Comparison of ENCODE assay signal across 9 cellular contexts in the genomic region with DNA sequence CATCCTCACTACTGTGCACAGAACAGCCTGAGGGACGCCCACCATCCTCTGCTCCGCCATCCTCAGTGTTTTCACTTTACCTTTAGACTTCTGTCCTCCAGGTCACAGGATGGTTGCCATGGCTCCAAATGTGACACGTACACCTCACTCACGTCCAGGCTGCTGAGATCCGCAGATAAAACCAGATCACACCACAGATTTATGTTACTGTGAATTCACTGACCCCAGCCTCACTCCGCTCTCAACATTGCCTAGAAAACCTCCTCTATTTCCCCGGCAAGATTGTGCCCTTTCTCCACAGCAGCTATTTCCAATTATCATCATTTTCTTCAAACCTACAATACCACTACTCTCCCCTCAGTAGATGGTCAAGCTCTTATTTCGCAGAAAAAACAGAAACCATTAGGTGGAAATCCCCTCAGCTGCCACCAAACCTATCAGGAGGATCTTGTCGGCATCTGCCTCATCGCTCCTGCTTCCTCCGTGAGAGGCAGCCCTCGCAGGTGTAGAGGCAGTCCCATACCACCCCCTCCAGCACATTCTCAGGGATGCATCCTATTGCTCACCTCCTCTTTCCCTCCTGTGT. TPM values are rescaled to one million over a fixed set of nuclear protein-coding genes. Genes with fewer than 3 reads are reported as not detected.
A peak's percentile ranks its signal among the peaks of the same experiment; 100 is the strongest.
DNase-seq lines count a peak whose midpoint lies in the region; ATAC-seq and TF ChIP-seq lines count a peak whose summit lies in the region.
"Had no signal": no experiment of that assay in that cellular context is flagged by ENCODE, and none has a peak within 500 bp of the region (broad histone marks: within the 10 kb centered on the region; RNA-seq: fewer than 3 reads in every experiment).

No MANE protein-coding gene starts in this region.

- H3K9me3 Mint-ChIP-seq in CD4-positive, CD25-positive, alpha-beta regulatory T cell = no peaks in the 10 kb centered on the region

- peaks cover 10% of the 10 kb centered on the region for H3K4me1 ChIP-seq in CD4-positive, CD25-positive, alpha-beta regulatory T cell (ENCODE audit: control insufficient read depth, insufficient read depth, low read length, poor library complexity, severe bottlenecking)

- no peak for DNase-seq in CD4-positive, CD25-positive, alpha-beta regulatory T cell
- DNase-seq in T-helper 17 cell = no peak
- no peak for DNase-seq in substantia nigra (lab: John Stamatoyannopoulos, UW)
- no peak for DNase-seq in pons (ENCODE audit: low spot score)
- no peak for DNase-seq in NCI-H2171 (lab: John Stamatoyannopoulos, UW)
- no peak for DNase-seq in omental fat pad (ENCODE audit: low spot score)
- DNase-seq: NCI-H1092 had no signal

- H3K27ac ChIP-seq in CD4-positive, CD25-positive, alpha-beta regulatory T cell (ENCODE audit: insufficient read depth, low read length, poor library complexity, severe bottlenecking) = no peak overlapping the region
- H3K27ac ChIP-seq in substantia nigra (ENCODE audit: low read depth, low read length, poor library complexity, severe bottlenecking) = no peak overlapping the region

- peak in 1 of 2 donors; percentile 60 for ATAC-seq in CD4-positive, CD25-positive, alpha-beta regulatory T cell (ENCODE audit: low read depth in 2 of 2)
- ATAC-seq in GM19023 (IDR thresholded peaks at IDR 0.05; ENCODE audit: unreplicated experiment) = peak; percentile 42
- ATAC-seq in HG02943 (IDR thresholded peaks at IDR 0.05; ENCODE audit: low read depth, unreplicated experiment) = peak; percentile 39
- peak; percentile 60 for ATAC-seq in T-helper 17 cell
- no peak for ATAC-seq in omental fat pad (ENCODE audit: low FRiP score)

- peak overlapping the region in 3 of 4 donors; percentile 75 to 85 (median 78) for H3K4me3 Mint-ChIP-seq in CD4-positive, CD25-positive, alpha-beta regulatory T cell
- H3K4me3 Mint-ChIP-seq in T-helper 17 cell = no peak overlapping the region

- peak overlapping the region; percentile 90 to 94 (median 91) for H3K27ac Mint-ChIP-seq in CD4-positive, CD25-positive, alpha-beta regulatory T cell
- H3K27ac Mint-ChIP-seq in T-helper 17 cell = peak overlapping the region; percentile 69

- H3K27me3 Mint-ChIP-seq in CD4-positive, CD25-positive, alpha-beta regulatory T cell = no peaks in the 10 kb centered on the region
- peaks cover 20% of the 10 kb centered on the region for H3K27me3 Mint-ChIP-seq in T-helper 17 cell

- TF ChIP-seq CTCF in omental fat pad (IDR thresholded peaks at IDR 0.05) = no peak

- H3K4me3 ChIP-seq in CD4-positive, CD25-positive, alpha-beta regulatory T cell (ENCODE audit: low read depth, low read length) = peak overlapping the region; percentile 63

- peaks cover 15 to 24% (median 20%) of the 10 kb centered on the region in 4 donors for H3K4me1 Mint-ChIP-seq in CD4-positive, CD25-positive, alpha-beta regulatory T cell
- H3K4me1 Mint-ChIP-seq in T-helper 17 cell = peaks cover 21% of the 10 kb centered on the region

- no peaks in the 10 kb centered on the region for H3K36me3 Mint-ChIP-seq in CD4-positive, CD25-positive, alpha-beta regulatory T cell
- H3K36me3 Mint-ChIP-seq in T-helper 17 cell (ENCODE audit: low read depth) = peaks cover 5% of the 10 kb centered on the region

- H3K9me3 ChIP-seq in CD4-positive, CD25-positive, alpha-beta regulatory T cell (ENCODE audit: control insufficient read depth in 2 of 2, low read length in 2 of 2) = no peaks in the 10 kb centered on the region
- no peaks in the 10 kb centered on the region for H3K9me3 ChIP-seq in T-helper 17 cell (ENCODE audit: control insufficient read depth, low read length, poor library complexity, severe bottlenecking)

- no peaks in the 10 kb centered on the region for H3K36me3 ChIP-seq in CD4-positive, CD25-positive, alpha-beta regulatory T cell (ENCODE audit: control insufficient read depth, insufficient read depth, low read length)

- H3K27me3 ChIP-seq in CD4-positive, CD25-positive, alpha-beta regulatory T cell (ENCODE audit: control insufficient read depth, insufficient read depth, low read length) = no peaks in the 10 kb centered on the region

RNA-seq across cellular contexts. Expression of gene SLC1A4, which starts 49.8 kb away (rescaled TPM):
- 22.1 TPM for total RNA-seq in CD4-positive, CD25-positive, alpha-beta regulatory T cell
- polyA plus RNA-seq in CD4-positive, CD25-positive, alpha-beta regulatory T cell = 10 to 100 TPM in 3 of 4 donors, 1 to 10 TPM in 1; 8.1 to 18.4 (median 12.6) TPM
- total RNA-seq in T-helper 17 cell (1 to 10 TPM; 1.7 to 8.0 TPM), omental fat pad (10 to 100 TPM in 1 of 4 donors, 1 to 10 TPM in 3; 6.5 to 14.4 (median 7.0) TPM)
